22 cellular contexts compared by ENCODE assay signal in the genomic region with DNA sequence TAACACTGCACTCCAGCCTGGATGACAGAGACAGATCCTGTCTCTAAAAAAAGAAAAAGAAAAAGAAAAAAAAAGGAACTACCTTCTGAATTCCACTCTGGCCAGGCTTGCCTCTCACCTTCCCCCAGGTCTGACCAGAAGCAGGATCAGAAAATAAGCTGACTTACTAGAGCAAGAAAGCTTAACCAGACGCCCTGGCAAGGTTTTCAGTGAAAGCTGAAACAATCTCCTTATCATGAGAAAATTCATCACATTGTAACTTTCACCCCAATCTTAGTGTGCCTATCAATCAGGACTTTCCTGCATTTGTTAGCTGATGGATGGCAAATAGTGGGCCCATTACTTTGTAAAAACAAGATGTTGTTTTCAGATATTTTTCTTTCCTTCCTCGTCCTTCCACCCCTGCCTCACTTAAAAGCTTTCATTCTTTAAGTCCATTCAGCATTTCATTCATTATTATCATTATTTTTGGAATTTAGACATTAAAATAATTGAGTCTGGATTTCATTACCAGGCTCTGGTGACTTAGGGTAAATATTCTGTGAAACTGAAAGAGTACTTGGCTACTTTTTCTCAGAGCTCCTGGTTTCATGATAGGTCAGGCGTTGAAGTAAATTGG.
"Had no signal": no experiment of that assay in that cellular context is flagged by ENCODE, and none has a peak within 500 bp of the region (broad histone marks: within the 10 kb centered on the region; RNA-seq: fewer than 3 reads in every experiment).

No MANE protein-coding gene starts in this region.

- DNase-seq: activated CD4-positive, alpha-beta T cell treated with anti-CD3 and anti-CD28 coated beads, Interleukin-2, amount 50 U/mL, for 4 hours; activated CD4-positive, CD25-positive, alpha-beta regulatory T cell treated with anti-CD3 and anti-CD28 coated beads, Interleukin-2, amount 50 U/mL, for 72 hours; activated naive CD4-positive, alpha-beta T cell treated with Interleukin-2 at 50 U/mL for 16 hours; central memory CD4-positive, alpha-beta T cell; heart left ventricle; left cardiac atrium; lower lobe of right lung; midbrain; naive B cell; pancreas; stimulated activated CD4-positive, alpha-beta T cell treated with anti-CD3 and anti-CD28 coated beads, Interleukin-12 subunit alpha, Interleukin-12 subunit beta, amount 100 ng/mL, for 4 hours; stimulated activated CD4-positive, alpha-beta T cell treated with anti-CD3 and anti-CD28 coated beads, Interleukin-2, amount 100 ng/mL, for 24 hours; T-cell; T-helper 9 cell; tibial artery had no signal

- H3K4me3 ChIP-seq: coronary artery, esophagus muscularis mucosa, heart left ventricle, lower lobe of right lung, neural progenitor cell, pancreas, tibial artery had no signal

- FAIRE-seq: frontal cortex, pancreas, urothelium cell line had no signal

- H3K27me3 Mint-ChIP-seq: activated T-helper 17 cell treated with anti-CD3 and anti-CD28 coated beads, Interleukin-2, amount 50 U/mL, for 72 hours had no signal

- H3K4me1 ChIP-seq: esophagus muscularis mucosa, lower lobe of right lung, neural progenitor cell had no signal

- H3K36me3 ChIP-seq: esophagus muscularis mucosa, heart left ventricle, lower lobe of right lung, neural progenitor cell, pancreas, tibial artery had no signal

- H3K27me3 ChIP-seq: esophagus muscularis mucosa, heart left ventricle, neural progenitor cell, pancreas, tibial artery had no signal

- H3K4me3 Mint-ChIP-seq: activated T-helper 17 cell treated with anti-CD3 and anti-CD28 coated beads, Interleukin-2, amount 50 U/mL, for 72 hours; naive B cell; neural progenitor cell; stimulated activated effector memory CD8-positive, alpha-beta T cell treated with anti-CD3 and anti-CD28 coated beads, Interleukin-12 subunit alpha, Interleukin-12 subunit beta, amount 100 ng/mL, for 72 hours; T-cell had no signal

- H3K9me3 ChIP-seq: heart left ventricle, lower lobe of right lung, pancreas, tibial artery had no signal

- H2AFZ ChIP-seq: neural progenitor cell had no signal

- H3K9ac ChIP-seq: neural progenitor cell had no signal

- H3K27ac Mint-ChIP-seq: activated T-helper 17 cell treated with anti-CD3 and anti-CD28 coated beads, Interleukin-2, amount 50 U/mL, for 72 hours; neural progenitor cell; stimulated activated effector memory CD8-positive, alpha-beta T cell treated with anti-CD3 and anti-CD28 coated beads, Interleukin-12 subunit alpha, Interleukin-12 subunit beta, amount 100 ng/mL, for 72 hours; T-cell had no signal

- H3K27ac ChIP-seq: coronary artery, esophagus muscularis mucosa, heart left ventricle, lower lobe of right lung, neural progenitor cell, tibial artery had no signal

- H3K36me3 Mint-ChIP-seq: naive B cell; neural progenitor cell; stimulated activated effector memory CD8-positive, alpha-beta T cell treated with anti-CD3 and anti-CD28 coated beads, Interleukin-12 subunit alpha, Interleukin-12 subunit beta, amount 100 ng/mL, for 72 hours had no signal

- H3K9me3 Mint-ChIP-seq: naive B cell; stimulated activated effector memory CD8-positive, alpha-beta T cell treated with anti-CD3 and anti-CD28 coated beads, Interleukin-12 subunit alpha, Interleukin-12 subunit beta, amount 100 ng/mL, for 72 hours; T-cell had no signal

- ATAC-seq: activated T-helper 17 cell treated with anti-CD3 and anti-CD28 coated beads, Interleukin-2, amount 50 U/mL, for 72 hours; lower lobe of right lung; stimulated activated effector memory CD8-positive, alpha-beta T cell treated with anti-CD3 and anti-CD28 coated beads, Interleukin-12 subunit alpha, Interleukin-12 subunit beta, amount 100 ng/mL, for 72 hours; T-cell had no signal

- H3K4me2 ChIP-seq: neural progenitor cell had no signal

- H3K4me1 Mint-ChIP-seq: activated T-helper 17 cell treated with anti-CD3 and anti-CD28 coated beads, Interleukin-2, amount 50 U/mL, for 72 hours; naive B cell; stimulated activated effector memory CD8-positive, alpha-beta T cell treated with anti-CD3 and anti-CD28 coated beads, Interleukin-12 subunit alpha, Interleukin-12 subunit beta, amount 100 ng/mL, for 72 hours; T-cell had no signal
